In the genomic region with DNA sequence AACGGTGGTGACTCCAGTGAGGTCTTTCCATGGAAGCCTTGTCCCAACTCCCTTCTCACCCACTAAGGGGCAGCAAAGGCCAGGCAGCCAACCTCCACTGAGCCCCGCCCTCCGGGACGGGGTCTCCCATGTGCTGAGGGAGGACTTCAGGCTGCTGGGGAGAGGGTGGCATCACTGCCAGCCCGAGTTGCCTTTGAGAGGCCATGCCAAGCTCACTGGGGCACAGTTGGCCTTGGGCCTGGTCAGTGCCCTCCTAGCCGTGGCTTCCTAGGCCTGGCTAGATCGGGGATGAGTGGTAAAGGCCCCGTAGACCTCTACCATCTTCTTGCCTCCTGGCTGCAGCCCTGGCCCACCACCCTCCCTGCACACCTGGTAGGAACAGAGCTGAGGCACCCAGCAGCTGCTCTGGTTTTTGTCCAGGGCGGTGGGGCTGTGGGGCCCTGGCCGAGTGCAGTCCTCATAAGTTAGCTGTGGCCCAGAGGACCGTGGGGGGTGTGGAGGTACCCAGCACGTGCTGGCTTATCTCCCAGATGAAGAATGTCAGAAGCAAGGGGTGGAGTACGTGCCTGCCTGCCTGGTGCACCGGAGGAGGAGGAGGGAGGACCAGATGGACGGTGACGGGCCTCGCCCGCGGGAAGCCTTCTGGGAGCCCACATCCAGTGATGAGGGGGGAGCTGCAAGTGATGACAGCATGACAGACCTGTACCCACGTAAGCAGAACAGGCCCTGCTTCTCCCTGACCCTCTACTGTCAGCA, we compare ENCODE assay signal across 6 cellular contexts. TPM values are rescaled to one million over a fixed set of nuclear protein-coding genes. Genes with fewer than 3 reads are reported as not detected.
DNase-seq lines count a peak whose midpoint lies in the region; ATAC-seq, FAIRE-seq and TF ChIP-seq lines count a peak whose summit lies in the region.

No MANE protein-coding gene starts in this region.

- H3K36me3 ChIP-seq in RWPE2 (ENCODE audit: low read depth) (peaks cover 71% of the 10 kb centered on the region), keratinocyte (ENCODE audit: control insufficient read depth in 2 of 2, extremely low read depth in 1 of 2, insufficient read depth in 2 of 2, low read length in 2 of 2) (peaks cover 31 to 33% of the 10 kb centered on the region in 2 experiments)

- H3K79me2 ChIP-seq in keratinocyte (ENCODE audit: control insufficient read depth, insufficient read depth, low read length): peaks cover 33% of the 10 kb centered on the region

- FAIRE-seq in keratinocyte (lab: Jason Lieb, UNC): no peak

- peak; percentile 30 for DNase-seq in EH (ENCODE audit: low read depth)
- no peak for DNase-seq in RWPE2 (ENCODE audit: low spot score)
- no peak for DNase-seq in keratinocyte (ENCODE audit: low read depth, low spot score)
- DNase-seq in inferior parietal cortex (ENCODE audit: extremely low spot score): no peak
- no peak for DNase-seq in activated effector memory CD4-positive, alpha-beta T cell treated with Interleukin-2 at 50 U/mL for 16 hours
- DNase-seq in NCI-H1105 (lab: John Stamatoyannopoulos, UW): no peak

- H3K27ac ChIP-seq in RWPE2 (ENCODE audit: poor library complexity, severe bottlenecking) (no peak overlapping the region), keratinocyte (ENCODE audit: control insufficient read depth, insufficient read depth, low read length) (no peak overlapping the region)

- no peak overlapping the region for H2AFZ ChIP-seq in keratinocyte (ENCODE audit: control insufficient read depth, low read length)

- no peaks in the 10 kb centered on the region for H3K9me1 ChIP-seq in keratinocyte (ENCODE audit: control insufficient read depth, extremely low read depth, insufficient read depth, low read length)

- dilution Hi-C loops in keratinocyte (cut with MboI; ENCODE audit: extremely low pct_ligation_motif_present, low sequenced_read_pairs): no loop called here

- no peak overlapping the region for H3K9ac ChIP-seq in keratinocyte (ENCODE audit: control insufficient read depth, extremely low read depth, insufficient read depth, low read length)

- H3K9me3 ChIP-seq in RWPE2 (ENCODE audit: severe bottlenecking) (no peaks in the 10 kb centered on the region), keratinocyte (ENCODE audit: control insufficient read depth, low read depth, low read length) (no peaks in the 10 kb centered on the region)

- TF ChIP-seq CTCF in RWPE2 (IDR thresholded peaks at IDR 0.05; ENCODE audit: poor library complexity, severe bottlenecking): peak; percentile 38
- TF ChIP-seq CTCF in keratinocyte (optimal IDR thresholded peaks at IDR 0.05 in 1 of 3, IDR thresholded peaks at IDR 0.05 in 1 of 3, conservative IDR thresholded peaks at IDR 0.05 in 1 of 3; ENCODE audit: extremely low read depth in 1 of 3, insufficient read depth in 2 of 3, low read length in 3 of 3): peak in 2 of 3 experiments; percentile 44 to 51

- H3K4me2 ChIP-seq in keratinocyte (ENCODE audit: control insufficient read depth, extremely low read depth, insufficient read depth, low read depth, low read length): no peak overlapping the region

- H3K4me3 ChIP-seq in RWPE2 (ENCODE audit: severe bottlenecking) (no peak overlapping the region), keratinocyte (ENCODE audit: control insufficient read depth in 2 of 3, extremely low read depth in 1 of 3, insufficient read depth in 2 of 3, low read depth in 1 of 3, low read length in 3 of 3) (no peak overlapping the region)

- no peak for ATAC-seq in RWPE2 (ENCODE audit: low read depth)

- no peaks in the 10 kb centered on the region for H4K20me1 ChIP-seq in keratinocyte (ENCODE audit: control insufficient read depth, extremely low read depth, insufficient read depth, low read length)

- H3K4me1 ChIP-seq in RWPE2 (ENCODE audit: insufficient read depth, poor library complexity, severe bottlenecking): no peaks in the 10 kb centered on the region
- peaks cover 47% of the 10 kb centered on the region for H3K4me1 ChIP-seq in keratinocyte (ENCODE audit: control insufficient read depth, extremely low read depth, insufficient read depth, low read length)

- H3K27me3 ChIP-seq in RWPE2 (ENCODE audit: insufficient read depth, poor library complexity, severe bottlenecking) (no peaks in the 10 kb centered on the region), keratinocyte (ENCODE audit: control insufficient read depth, extremely low read depth, insufficient read depth, low read length) (no peaks in the 10 kb centered on the region)

RNA-seq across cellular contexts. Expression of a gene that starts 3.2 kb away (rescaled TPM):
- 21.2 to 29.0 TPM (median 28.2 TPM) in 3 replicates for polyA plus RNA-seq in keratinocyte
- 26.6 TPM for polyA plus RNA-seq in keratinocyte (2011; ENCODE audit: low read depth)
- 21.7 and 46.2 TPM in 2 replicates for polyA plus RNA-seq in keratinocyte (2011; cell fraction: cytosol; rRNA removed)
- polyA plus RNA-seq in keratinocyte (2011; cell fraction: nucleus; rRNA removed): 10.8 and 13.1 TPM in 2 replicates
- 38.6 and 45.6 TPM in 2 replicates for polyA plus RNA-seq in keratinocyte (2012; ENCODE audit: low replicate concordance)
- 7.5 to 19.6 TPM (median 10.1 TPM) in 3 replicates for polyA minus RNA-seq in keratinocyte
- polyA minus RNA-seq in keratinocyte (2011; cell fraction: cytosol; rRNA and poly(A)+ RNA removed): 34.5 TPM
- polyA minus RNA-seq in keratinocyte (2011; cell fraction: nucleus; rRNA and poly(A)+ RNA removed): 5.5 and 5.9 TPM in 2 replicates

RNA-seq across cellular contexts. Expression of a gene that starts 3.3 kb away (rescaled TPM):
- polyA plus RNA-seq in keratinocyte: 31.1 to 34.0 TPM (median 32.9 TPM) in 3 replicates
- 18.6 TPM for polyA plus RNA-seq in keratinocyte (2011; ENCODE audit: low read depth)
- 29.0 and 29.1 TPM in 2 replicates for polyA plus RNA-seq in keratinocyte (2011; cell fraction: cytosol; rRNA removed)
- 23.9 and 24.3 TPM in 2 replicates for polyA plus RNA-seq in keratinocyte (2011; cell fraction: nucleus; rRNA removed)
- polyA plus RNA-seq in keratinocyte (2012; ENCODE audit: low replicate concordance): 28.9 and 30.4 TPM in 2 replicates
- 13.5 to 15.6 TPM (median 15.2 TPM) in 3 replicates for polyA minus RNA-seq in keratinocyte
- 11.5 TPM for polyA minus RNA-seq in keratinocyte (2011; cell fraction: cytosol; rRNA and poly(A)+ RNA removed)
- 5.4 and 6.2 TPM in 2 replicates for polyA minus RNA-seq in keratinocyte (2011; cell fraction: nucleus; rRNA and poly(A)+ RNA removed)

RNA-seq across cellular contexts. Expression of a gene that starts 11.6 kb away (rescaled TPM):
- polyA plus RNA-seq in keratinocyte: 2,394 to 3,298 TPM (median 2,684 TPM) in 3 replicates
- polyA plus RNA-seq in keratinocyte (2011; ENCODE audit: low read depth): 1,320 TPM
- 3,782 and 4,157 TPM in 2 replicates for polyA plus RNA-seq in keratinocyte (2011; cell fraction: cytosol; rRNA removed)
- polyA plus RNA-seq in keratinocyte (2011; cell fraction: nucleus; rRNA removed): 1,072 and 1,201 TPM in 2 replicates
- polyA plus RNA-seq in keratinocyte (2012; ENCODE audit: low replicate concordance): 2,384 and 2,909 TPM in 2 replicates
- 1,498 to 3,012 TPM (median 2,133 TPM) in 3 replicates for polyA minus RNA-seq in keratinocyte
- 1,283 TPM for polyA minus RNA-seq in keratinocyte (2011; cell fraction: cytosol; rRNA and poly(A)+ RNA removed)
- polyA minus RNA-seq in keratinocyte (2011; cell fraction: nucleus; rRNA and poly(A)+ RNA removed): 279 and 333 TPM in 2 replicates

RNA-seq across cellular contexts. Expression of a gene that starts 11.7 kb away (rescaled TPM):
- polyA plus RNA-seq in keratinocyte: 15.3 to 25.6 TPM (median 15.9 TPM) in 3 replicates
- 3.0 TPM for polyA plus RNA-seq in keratinocyte (2011; ENCODE audit: low read depth)
- polyA plus RNA-seq in keratinocyte (2011; cell fraction: cytosol; rRNA removed): 10.8 and 18.5 TPM in 2 replicates
- 28.7 and 31.8 TPM in 2 replicates for polyA plus RNA-seq in keratinocyte (2011; cell fraction: nucleus; rRNA removed)
- polyA plus RNA-seq in keratinocyte (2012; ENCODE audit: low replicate concordance): 7.5 and 16.9 TPM in 2 replicates
- polyA minus RNA-seq in keratinocyte: 17.5 to 36.0 TPM (median 33.2 TPM) in 3 replicates
- 17.3 TPM for polyA minus RNA-seq in keratinocyte (2011; cell fraction: cytosol; rRNA and poly(A)+ RNA removed)
- 10.7 and 12.0 TPM in 2 replicates for polyA minus RNA-seq in keratinocyte (2011; cell fraction: nucleus; rRNA and poly(A)+ RNA removed)

RNA-seq across cellular contexts. Expression of a gene that starts 16.3 kb away (rescaled TPM):
- 120 to 232 TPM (median 153 TPM) in 3 replicates for polyA plus RNA-seq in keratinocyte
- polyA plus RNA-seq in keratinocyte (2011; ENCODE audit: low read depth): 60.5 TPM
- 123 and 124 TPM in 2 replicates for polyA plus RNA-seq in keratinocyte (2011; cell fraction: cytosol; rRNA removed)
- polyA plus RNA-seq in keratinocyte (2011; cell fraction: nucleus; rRNA removed): 238 and 252 TPM in 2 replicates
- 98.3 and 183 TPM in 2 replicates for polyA plus RNA-seq in keratinocyte (2012; ENCODE audit: low replicate concordance)
- 166 to 368 TPM (median 173 TPM) in 3 replicates for polyA minus RNA-seq in keratinocyte
- 206 TPM for polyA minus RNA-seq in keratinocyte (2011; cell fraction: cytosol; rRNA and poly(A)+ RNA removed)
- 165 and 207 TPM in 2 replicates for polyA minus RNA-seq in keratinocyte (2011; cell fraction: nucleus; rRNA and poly(A)+ RNA removed)
